17 cellular contexts compared by ENCODE assay signal in the genomic region with DNA sequence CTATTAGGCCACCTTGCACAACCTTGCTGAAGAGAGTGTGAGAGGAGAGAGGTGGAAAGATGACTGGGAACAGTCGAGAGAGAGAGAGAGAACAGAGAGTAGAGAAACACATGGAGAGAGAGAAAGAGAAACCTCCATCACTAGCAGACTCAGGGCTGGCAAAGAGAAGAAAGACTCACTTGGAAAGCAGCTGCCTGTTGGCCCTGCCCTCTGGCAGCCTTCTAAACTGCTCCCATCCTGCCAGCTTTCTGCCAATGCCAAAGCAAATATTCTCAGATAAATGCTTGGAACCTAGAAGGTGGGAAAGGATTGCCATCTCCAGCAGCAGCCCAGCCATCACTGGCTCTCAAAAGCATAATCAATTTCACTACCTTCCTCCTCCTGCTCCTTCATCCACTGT.
"Had no signal": no experiment of that assay in that cellular context is flagged by ENCODE, and none has a peak within 500 bp of the region (broad histone marks: within the 10 kb centered on the region; RNA-seq: fewer than 3 reads in every experiment).

No MANE protein-coding gene starts in this region.

- H3K27ac Mint-ChIP-seq: T-cell had no signal

- H3K4me3 Mint-ChIP-seq: T-cell had no signal

- H3K36me3 Mint-ChIP-seq: T-cell had no signal

- H3K4me1 Mint-ChIP-seq: T-cell had no signal

- ATAC-seq: T-cell had no signal

- DNase-seq: KBM-7, NCI-H1105, NCI-H1417, NCI-H1436 treated with DMSO at 0.1 percent for 48 hours, NCI-H1694, NCI-H187 treated with DMSO at 0.1 percent for 48 hours, NCI-H2081 treated with DMSO at 0.1 percent for 48 hours, NCI-H2171, NCI-H226, NCI-H510A treated with DMSO at 0.1 percent for 48 hours, NCI-H526, NCI-H82, RPMI8226, SHP77, SK-N-SH, SW 1271, T-cell had no signal

- H3K9ac ChIP-seq: SK-N-SH had no signal

- H3K4me2 ChIP-seq: SK-N-SH had no signal

- H3K9me3 ChIP-seq: SK-N-SH had no signal
